ENCODE assay signal across 1 cellular context in the genomic region with DNA sequence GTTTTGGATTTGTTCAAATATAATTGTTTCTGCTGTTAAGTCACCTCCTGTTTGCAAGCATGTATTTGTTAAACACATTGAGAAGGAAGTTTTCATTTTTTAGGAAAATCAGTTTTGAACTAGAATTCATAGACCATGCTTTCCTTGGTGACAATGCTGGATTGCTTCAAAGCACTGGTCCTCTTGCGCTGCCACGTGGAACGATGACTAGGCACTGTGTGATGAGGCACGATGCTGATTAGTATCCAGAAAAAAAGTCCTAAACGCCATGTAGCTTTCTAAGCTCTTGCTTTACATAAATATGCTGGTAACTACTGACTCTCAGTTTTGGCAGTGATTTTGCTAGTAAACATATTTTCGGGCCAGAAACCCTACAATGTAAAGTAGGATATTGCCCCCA.
TF ChIP-seq lines count a peak whose summit lies in the region.

No MANE protein-coding gene starts in this region.

TF ChIP-seq in GM23338, 12 proteins besides CTCF, POLR2A, EP300 and RAD21 (continued from another document):
- TF ChIP-seq, protein P1, sequence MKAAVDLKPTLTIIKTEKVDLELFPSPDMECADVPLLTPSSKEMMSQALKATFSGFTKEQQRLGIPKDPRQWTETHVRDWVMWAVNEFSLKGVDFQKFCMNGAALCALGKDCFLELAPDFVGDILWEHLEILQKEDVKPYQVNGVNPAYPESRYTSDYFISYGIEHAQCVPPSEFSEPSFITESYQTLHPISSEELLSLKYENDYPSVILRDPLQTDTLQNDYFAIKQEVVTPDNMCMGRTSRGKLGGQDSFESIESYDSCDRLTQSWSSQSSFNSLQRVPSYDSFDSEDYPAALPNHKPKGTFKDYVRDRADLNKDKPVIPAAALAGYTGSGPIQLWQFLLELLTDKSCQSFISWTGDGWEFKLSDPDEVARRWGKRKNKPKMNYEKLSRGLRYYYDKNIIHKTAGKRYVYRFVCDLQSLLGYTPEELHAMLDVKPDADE (IDR thresholded peaks at IDR 0.05), result no peak
TF ChIP-seq in GM23338: peak in this region for 0.
